14 cellular contexts compared by ENCODE assay signal in the genomic region with DNA sequence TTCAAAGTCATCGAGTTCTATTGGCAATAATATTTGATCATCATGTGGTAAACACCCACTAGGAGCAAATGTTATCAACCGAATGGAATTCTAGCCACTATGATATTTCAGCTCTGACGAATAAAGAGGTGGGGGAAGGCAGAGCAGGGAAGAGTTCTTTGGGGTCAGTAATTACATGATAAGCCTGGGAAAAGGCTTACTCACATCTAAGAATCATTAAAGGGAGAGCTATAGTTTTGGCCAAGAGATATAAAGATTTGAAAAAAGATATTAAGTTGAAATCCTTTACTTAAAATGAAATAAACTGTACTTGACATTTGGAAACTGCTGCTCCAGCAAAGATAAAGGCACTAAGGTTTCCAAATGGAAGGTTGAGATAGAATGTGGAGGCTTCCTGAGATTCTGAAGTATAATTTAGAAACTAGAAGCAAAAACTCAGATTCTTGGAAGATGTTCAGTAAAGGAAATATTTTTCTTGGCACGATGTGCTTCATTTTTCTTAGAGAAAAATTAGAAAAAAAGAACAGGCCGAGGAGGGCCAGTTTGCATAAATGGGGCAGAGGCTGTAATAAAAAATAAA.
DNase-seq lines count a peak whose midpoint lies in the region; ATAC-seq, FAIRE-seq and TF ChIP-seq lines count a peak whose summit lies in the region.
"Had no signal": no experiment of that assay in that cellular context is flagged by ENCODE, and none has a peak within 500 bp of the region (broad histone marks: within the 10 kb centered on the region; RNA-seq: fewer than 3 reads in every experiment).

No MANE protein-coding gene starts in this region.

- H3K4me3 ChIP-seq in bronchial epithelial cell (ENCODE audit: low read depth, low read length) (no peak overlapping the region), stomach (no peak overlapping the region)

- H3K27me3 ChIP-seq in bronchial epithelial cell (ENCODE audit: control insufficient read depth, insufficient read depth, low read length) (no peaks in the 10 kb centered on the region), stomach (no peaks in the 10 kb centered on the region)

- peak overlapping the region in 3 of 5 donors; percentile 2 to 58 (median 50) for H3K27ac ChIP-seq in stomach

- 34 to 41% (median 40%) methylated on average over 5 of the region's 5 CpGs for WGBS in stomach, 5 donors

- H3K4me1 ChIP-seq in stomach, result peaks cover 0 to 16% (median 0%) of the 10 kb centered on the region in 4 donors

- intact Hi-C loops in stomach (cut with DNase I; ENCODE audit: low total_unique reads), result no loop called here

- TF ChIP-seq EP300 in stomach (IDR thresholded peaks at IDR 0.05), result no peak

- no peak for ATAC-seq in HG03432 (IDR thresholded peaks at IDR 0.05; ENCODE audit: unreplicated experiment)
- ATAC-seq: naive thymus-derived CD8-positive, alpha-beta T cell; stimulated activated memory B cell treated with anti-CD40 and anti-IgM and Interleukin-4, amounts not matched to agents 10 μg/mL and 1 μg/mL and 100 μg/mL, for 72 hours had no signal

- no peaks in the 10 kb centered on the region for H3K36me3 ChIP-seq in bronchial epithelial cell (ENCODE audit: control insufficient read depth, insufficient read depth, low read length)
- no peaks in the 10 kb centered on the region for H3K36me3 ChIP-seq in stomach

- FAIRE-seq in bronchial epithelial cell (lab: Jason Lieb, UNC), result no peak

- DNase-seq in HS-5 (ENCODE audit: low read depth) (peak; percentile 86), bronchial epithelial cell (ENCODE audit: low read depth) (peak; percentile 40), inferior parietal cortex (ENCODE audit: extremely low spot score) (peak; percentile 25), stomach (no peak), cortex of kidney (lab: John Stamatoyannopoulos, UW) (no peak), SIG-M5 treated with dmso at 0.1 percent for 504 hours (lab: John Stamatoyannopoulos, UW; ENCODE audit: unreplicated experiment) (no peak)
- DNase-seq in activated effector memory CD4-positive, alpha-beta T cell treated with Interleukin-2 at 50 U/mL for 16 hours, result no peak
- DNase-seq: activated naive CD4-positive, alpha-beta T cell treated with anti-CD3 and anti-CD28 coated beads, Interleukin-2, amount 50 U/mL, for 16 hours; CD4-positive, alpha-beta memory T cell; effector memory CD4-positive, alpha-beta T cell; naive thymus-derived CD8-positive, alpha-beta T cell; NCI-H1417 had no signal

- TF ChIP-seq CTCF in bronchial epithelial cell (IDR thresholded peaks at IDR 0.05; ENCODE audit: insufficient read depth, low read length, severe bottlenecking) (no peak), stomach (IDR thresholded peaks at IDR 0.05) (no peak)

- no peak for TF ChIP-seq POLR2A in stomach (IDR thresholded peaks at IDR 0.05)

- no peaks in the 10 kb centered on the region for H3K9me3 ChIP-seq in stomach

Comparison
In these comparisons a context has a peak if more than half of its experiments do, and no peak if none do; other contexts are left out.
1. DNase-seq: peak in HS-5 (single experiment), bronchial epithelial cell (single experiment) and inferior parietal cortex (single experiment); none in stomach (single experiment), cortex of kidney (single experiment), SIG-M5 treated with dmso at 0.1 percent for 504 hours (single experiment) and activated effector memory CD4-positive, alpha-beta T cell treated with Interleukin-2 at 50 U/mL for 16 hours (single experiment).